Comparison of ENCODE assay signal across 8 cellular contexts in genomic region chr11:469684-470667, GRCh38. TPM values are rescaled to one million over a fixed set of nuclear protein-coding genes. Genes with fewer than 3 reads are reported as not detected.
DNase-seq lines count a peak whose midpoint lies in the region; ATAC-seq, FAIRE-seq and TF ChIP-seq lines count a peak whose summit lies in the region.

No MANE protein-coding gene starts in this region.

- ATAC-seq in left ventricle myocardium superior (peak; percentile 72), HG03135 (IDR thresholded peaks at IDR 0.05; ENCODE audit: unreplicated experiment) (no peak)

- in situ Hi-C loops in G401 (cut with HindIII; ENCODE audit: low sequenced_read_pairs) = no loop called here

- no peak overlapping the region for H3K9ac ChIP-seq in rectal smooth muscle tissue (ENCODE audit: low read length)

- intact Hi-C loops in left ventricle myocardium superior (cut with micrococcal nuclease) = no loop called here

- H3K27ac ChIP-seq in angular gyrus (ENCODE audit: low read depth, low read length) = peak overlapping the region; percentile 100
- H3K27ac ChIP-seq in rectal smooth muscle tissue (ENCODE audit: low read depth, low read length) = peak overlapping the region; percentile 83

- H3K36me3 ChIP-seq in rectal smooth muscle tissue (ENCODE audit: control insufficient read depth, insufficient read depth, low read length) = no peaks in the 10 kb centered on the region

- no peaks in the 10 kb centered on the region for H3K27me3 ChIP-seq in rectal smooth muscle tissue (ENCODE audit: control insufficient read depth, insufficient read depth, low read length)

- peaks cover 11% of the 10 kb centered on the region for H3K4me1 ChIP-seq in rectal smooth muscle tissue (ENCODE audit: control insufficient read depth, insufficient read depth, low read length)

- TF ChIP-seq POLR2A in GM12891 (IDR thresholded peaks at IDR 0.05; ENCODE audit: low read depth, low read length) = no peak

- DNase-seq in G401 (ENCODE audit: low spot score) = peak; percentile 50
- peak; percentile 60 for DNase-seq in left ventricle myocardium superior
- no peak for DNase-seq in GM12891 (ENCODE audit: insufficient read length, low spot score)
- DNase-seq in NCI-H1048 (lab: John Stamatoyannopoulos, UW) = no peak
- DNase-seq in NCI-H774 (lab: John Stamatoyannopoulos, UW) = no peak

- peak overlapping the region; percentile 64 for H3K4me3 ChIP-seq in rectal smooth muscle tissue (ENCODE audit: low read length)

- FAIRE-seq in GM12891 (lab: Jason Lieb, UNC) = no peak

TF ChIP-seq in GM12891, 5 proteins besides CTCF, POLR2A, EP300 and RAD21:
- no peak for TF ChIP-seq TAF1 (IDR thresholded peaks at IDR 0.05; ENCODE audit: low read depth, low read length)
- TF ChIP-seq POU2F2 (IDR thresholded peaks at IDR 0.05; ENCODE audit: low read depth, low read length) = no peak
- TF ChIP-seq SPI1 (IDR thresholded peaks at IDR 0.05; ENCODE audit: low read depth, low read length) = no peak
- no peak for TF ChIP-seq POLR2AphosphoS5 (IDR thresholded peaks at IDR 0.05; ENCODE audit: low read depth, low read length)
- TF ChIP-seq PAX5 (IDR thresholded peaks at IDR 0.05; ENCODE audit: insufficient read depth, low read length, severe bottlenecking) = no peak

RNA-seq across cellular contexts. Expression of gene PTDSS2, which starts 19.9 kb away (rescaled TPM):
- total RNA-seq in G401 (2014; rRNA removed; shearing (Covaris generic)) = 78.1 and 84.1 TPM in 2 replicates
- 31.8 TPM for total RNA-seq in left ventricle myocardium superior
- 7.6 TPM for polyA plus RNA-seq in GM12891 (2012; ENCODE audit: low read depth, missing spikeins)

RNA-seq across cellular contexts. Expression of gene ANO9, which starts 28.2 kb away (rescaled TPM):
- total RNA-seq in G401 (2014; rRNA removed; shearing (Covaris generic)) = 0.31 and 0.98 TPM in 2 replicates
- total RNA-seq in left ventricle myocardium superior = 1.3 TPM
- polyA plus RNA-seq in GM12891 (2012; ENCODE audit: low read depth, missing spikeins) = 30.5 TPM

RNA-seq across cellular contexts. Expression of gene RNH1, which starts 37.1 kb away (rescaled TPM):
- 164 and 168 TPM in 2 replicates for total RNA-seq in G401 (2014; rRNA removed; shearing (Covaris generic))
- 171 TPM for total RNA-seq in left ventricle myocardium superior
- 81.8 TPM for polyA plus RNA-seq in GM12891 (2012; ENCODE audit: low read depth, missing spikeins)

RNA-seq across cellular contexts. Expression of gene SIGIRR, which starts 55.2 kb away (rescaled TPM):
- total RNA-seq in G401 (2014; rRNA removed; shearing (Covaris generic)) = 20.6 and 31.9 TPM in 2 replicates
- 47.5 TPM for total RNA-seq in left ventricle myocardium superior
- 4.6 TPM for polyA plus RNA-seq in GM12891 (2012; ENCODE audit: low read depth, missing spikeins)

Comparison
In these comparisons a context has a peak if more than half of its experiments do, and no peak if none do; other contexts are left out.
1. DNase-seq: peak in G401 (single experiment) and left ventricle myocardium superior (single experiment); none in GM12891 (single experiment), NCI-H1048 (single experiment) and NCI-H774 (single experiment).